9 cellular contexts compared by ENCODE assay signal in the genomic region with DNA sequence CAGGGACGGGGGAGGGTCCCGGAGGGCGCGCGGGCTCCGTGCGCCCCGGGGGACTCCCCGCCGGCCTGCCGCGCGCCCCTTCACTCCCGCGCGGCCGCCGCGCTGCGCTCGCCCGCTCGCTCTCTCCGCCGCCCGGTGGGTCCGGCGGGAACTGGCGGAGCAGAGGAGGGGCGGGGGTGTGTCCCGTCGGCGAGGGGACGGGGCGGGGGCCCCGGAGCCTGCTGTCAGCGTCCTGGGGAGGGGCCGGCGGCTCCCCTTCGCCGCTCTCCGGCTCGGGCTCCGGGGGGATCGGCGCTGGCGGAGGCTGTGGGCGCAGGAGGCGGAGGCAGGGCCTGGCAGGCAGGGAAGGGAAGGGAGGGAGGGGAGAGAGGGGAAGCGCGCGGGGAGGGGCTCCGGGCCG. TPM values are rescaled to one million over a fixed set of nuclear protein-coding genes. Genes with fewer than 3 reads are reported as not detected.
DNase-seq lines count a peak whose midpoint lies in the region; ATAC-seq and TF ChIP-seq lines count a peak whose summit lies in the region.
"Had no signal": no experiment of that assay in that cellular context is flagged by ENCODE, and none has a peak within 500 bp of the region (broad histone marks: within the 10 kb centered on the region; RNA-seq: fewer than 3 reads in every experiment).

A gene with protein sequence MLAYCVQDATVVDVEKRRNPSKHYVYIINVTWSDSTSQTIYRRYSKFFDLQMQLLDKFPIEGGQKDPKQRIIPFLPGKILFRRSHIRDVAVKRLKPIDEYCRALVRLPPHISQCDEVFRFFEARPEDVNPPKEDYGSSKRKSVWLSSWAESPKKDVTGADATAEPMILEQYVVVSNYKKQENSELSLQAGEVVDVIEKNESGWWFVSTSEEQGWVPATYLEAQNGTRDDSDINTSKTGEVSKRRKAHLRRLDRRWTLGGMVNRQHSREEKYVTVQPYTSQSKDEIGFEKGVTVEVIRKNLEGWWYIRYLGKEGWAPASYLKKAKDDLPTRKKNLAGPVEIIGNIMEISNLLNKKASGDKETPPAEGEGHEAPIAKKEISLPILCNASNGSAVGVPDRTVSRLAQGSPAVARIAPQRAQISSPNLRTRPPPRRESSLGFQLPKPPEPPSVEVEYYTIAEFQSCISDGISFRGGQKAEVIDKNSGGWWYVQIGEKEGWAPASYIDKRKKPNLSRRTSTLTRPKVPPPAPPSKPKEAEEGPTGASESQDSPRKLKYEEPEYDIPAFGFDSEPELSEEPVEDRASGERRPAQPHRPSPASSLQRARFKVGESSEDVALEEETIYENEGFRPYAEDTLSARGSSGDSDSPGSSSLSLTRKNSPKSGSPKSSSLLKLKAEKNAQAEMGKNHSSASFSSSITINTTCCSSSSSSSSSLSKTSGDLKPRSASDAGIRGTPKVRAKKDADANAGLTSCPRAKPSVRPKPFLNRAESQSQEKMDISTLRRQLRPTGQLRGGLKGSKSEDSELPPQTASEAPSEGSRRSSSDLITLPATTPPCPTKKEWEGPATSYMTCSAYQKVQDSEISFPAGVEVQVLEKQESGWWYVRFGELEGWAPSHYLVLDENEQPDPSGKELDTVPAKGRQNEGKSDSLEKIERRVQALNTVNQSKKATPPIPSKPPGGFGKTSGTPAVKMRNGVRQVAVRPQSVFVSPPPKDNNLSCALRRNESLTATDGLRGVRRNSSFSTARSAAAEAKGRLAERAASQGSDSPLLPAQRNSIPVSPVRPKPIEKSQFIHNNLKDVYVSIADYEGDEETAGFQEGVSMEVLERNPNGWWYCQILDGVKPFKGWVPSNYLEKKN (minus strand): TSS at position 153 of the 400 bp plus-strand sequence. CDS start 310 bp downstream, outside the sequence.

- H4K20me1 ChIP-seq in Loucy (ENCODE audit: insufficient read depth, low read length, poor library complexity, severe bottlenecking), result peaks cover 9% of the 10 kb centered on the region

- intact Hi-C loops in activated T-helper 1 cell treated with anti-CD3 and anti-CD28 coated beads, Interleukin-12 subunit alpha, Interleukin-12 subunit beta, Interleukin-2, Interleukin-4 antibody, amounts not matched to agents 30 ng/mL and 10 ng/mL and 1 ng/mL, durations not matched to agents 14 hours and 24 hours and 36 hours (cut with micrococcal nuclease), result loop anchor here (5.0 kb wide), 1 partner anchor 83 kb away; no protein-coding TSS in a partner anchor

- H2AFZ ChIP-seq in Loucy (ENCODE audit: low read length), result peak within 1 kb of the TSS; percentile 77

- H3K9me3 ChIP-seq in Loucy (ENCODE audit: insufficient read depth, low read depth, low read length), result no peaks in the 10 kb centered on the region
- H3K9me3 ChIP-seq: neutrophil had no signal

- no peaks in the 10 kb centered on the region for H3K36me3 ChIP-seq in Loucy (ENCODE audit: insufficient read depth, low read length)
- H3K36me3 ChIP-seq: neutrophil had no signal

- no peak within 1 kb of the TSS for H3K27ac Mint-ChIP-seq in activated T-helper 1 cell treated with anti-CD3 and anti-CD28 coated beads, Interleukin-12 subunit alpha, Interleukin-12 subunit beta, Interleukin-2, Interleukin-4 antibody, amounts not matched to agents 30 ng/mL and 10 ng/mL and 1 ng/mL, durations not matched to agents 14 hours and 24 hours and 36 hours
- H3K27ac Mint-ChIP-seq in glutamatergic neuron (ENCODE audit: unreplicated experiment), result peak within 1 kb of the TSS; percentile 74

- peak within 1 kb of the TSS; percentile 82 for H3K4me3 ChIP-seq in Loucy (ENCODE audit: low read length, poor library complexity, severe bottlenecking)

- ATAC-seq in omental fat pad (ENCODE audit: low FRiP score) (peak; percentile 42), GM21825 (IDR thresholded peaks at IDR 0.05; ENCODE audit: unreplicated experiment) (no peak), HG02763 (IDR thresholded peaks at IDR 0.05; ENCODE audit: unreplicated experiment) (no peak)

- H3K9me3 Mint-ChIP-seq in activated T-helper 1 cell treated with anti-CD3 and anti-CD28 coated beads, Interleukin-12 subunit alpha, Interleukin-12 subunit beta, Interleukin-2, Interleukin-4 antibody, amounts not matched to agents 30 ng/mL and 10 ng/mL and 1 ng/mL, durations not matched to agents 14 hours and 24 hours and 36 hours, result no peaks in the 10 kb centered on the region
- peaks cover 10% of the 10 kb centered on the region for H3K9me3 Mint-ChIP-seq in glutamatergic neuron (ENCODE audit: unreplicated experiment)

- no peaks in the 10 kb centered on the region for H3K9me2 ChIP-seq in Loucy (replicated peaks; ENCODE audit: low read depth, low read length)

- TF ChIP-seq CTCF in Loucy (conservative IDR thresholded peaks at IDR 0.05; ENCODE audit: low read length) (no peak; the same call in 1 of the 2 replicates), glutamatergic neuron (IDR thresholded peaks at IDR 0.05; ENCODE audit: partially characterized antibody, unreplicated experiment) (no peak), omental fat pad (IDR thresholded peaks at IDR 0.05) (no peak)

- H3K9ac ChIP-seq in Loucy (ENCODE audit: low read depth, low read length, poor library complexity, severe bottlenecking), result peak within 1 kb of the TSS; percentile 74

- peak within 1 kb of the TSS; percentile 89 for H3K4me2 ChIP-seq in Loucy (ENCODE audit: low read depth, low read length, poor library complexity, severe bottlenecking)

- no peaks in the 10 kb centered on the region for H3F3A ChIP-seq in Loucy (ENCODE audit: low read depth)

- no peaks in the 10 kb centered on the region for H3K36me3 Mint-ChIP-seq in activated T-helper 1 cell treated with anti-CD3 and anti-CD28 coated beads, Interleukin-12 subunit alpha, Interleukin-12 subunit beta, Interleukin-2, Interleukin-4 antibody, amounts not matched to agents 30 ng/mL and 10 ng/mL and 1 ng/mL, durations not matched to agents 14 hours and 24 hours and 36 hours (ENCODE audit: low read depth)
- no peaks in the 10 kb centered on the region for H3K36me3 Mint-ChIP-seq in glutamatergic neuron (ENCODE audit: unreplicated experiment)

- peaks cover 45% of the 10 kb centered on the region for H3K79me2 ChIP-seq in Loucy (ENCODE audit: insufficient read depth, low read length)

- peaks cover 62% of the 10 kb centered on the region for H3K27me3 Mint-ChIP-seq in activated T-helper 1 cell treated with anti-CD3 and anti-CD28 coated beads, Interleukin-12 subunit alpha, Interleukin-12 subunit beta, Interleukin-2, Interleukin-4 antibody, amounts not matched to agents 30 ng/mL and 10 ng/mL and 1 ng/mL, durations not matched to agents 14 hours and 24 hours and 36 hours (ENCODE audit: insufficient read depth)
- peaks cover 22% of the 10 kb centered on the region for H3K27me3 Mint-ChIP-seq in glutamatergic neuron (ENCODE audit: unreplicated experiment)

- peaks cover 27% of the 10 kb centered on the region for H3K4me1 Mint-ChIP-seq in activated T-helper 1 cell treated with anti-CD3 and anti-CD28 coated beads, Interleukin-12 subunit alpha, Interleukin-12 subunit beta, Interleukin-2, Interleukin-4 antibody, amounts not matched to agents 30 ng/mL and 10 ng/mL and 1 ng/mL, durations not matched to agents 14 hours and 24 hours and 36 hours (ENCODE audit: low read depth)
- peaks cover 47% of the 10 kb centered on the region for H3K4me1 Mint-ChIP-seq in glutamatergic neuron (ENCODE audit: low read depth, unreplicated experiment)

- H3K27me3 ChIP-seq in Loucy (ENCODE audit: insufficient read depth, low read length, poor library complexity, severe bottlenecking), result no peaks in the 10 kb centered on the region

- peak; percentile 34 for DNase-seq in CD1c-positive myeloid dendritic cell (ENCODE audit: extremely low spot score)
- peak; percentile 24 for DNase-seq in activated T-helper 1 cell treated with anti-CD3 and anti-CD28 coated beads, Interleukin-12 subunit alpha, Interleukin-12 subunit beta, Interleukin-2, Interleukin-4 antibody, amounts not matched to agents 30 ng/mL and 10 ng/mL and 1 ng/mL, durations not matched to agents 14 hours and 24 hours and 36 hours (ENCODE audit: low spot score)
- DNase-seq in glutamatergic neuron, result peak; percentile 69
- DNase-seq in omental fat pad (ENCODE audit: low spot score), result no peak
- no peak for DNase-seq in NK-92 treated with Interleukin-12 subunit alpha and Interleukin-12 subunit beta, amount 100 ng/mL, for 24 hours (lab: John Stamatoyannopoulos, UW)

- H3K4me3 Mint-ChIP-seq in activated T-helper 1 cell treated with anti-CD3 and anti-CD28 coated beads, Interleukin-12 subunit alpha, Interleukin-12 subunit beta, Interleukin-2, Interleukin-4 antibody, amounts not matched to agents 30 ng/mL and 10 ng/mL and 1 ng/mL, durations not matched to agents 14 hours and 24 hours and 36 hours, result peak within 1 kb of the TSS; percentile 87
- H3K4me3 Mint-ChIP-seq in glutamatergic neuron (ENCODE audit: unreplicated experiment), result peak within 1 kb of the TSS; percentile 92

- peaks cover 47% of the 10 kb centered on the region for H3K4me1 ChIP-seq in Loucy (ENCODE audit: insufficient read depth, low read length, poor library complexity, severe bottlenecking)

RNA-seq across cellular contexts. Expression of the gene that starts here (rescaled TPM):
- total RNA-seq in activated T-helper 1 cell treated with anti-CD3 and anti-CD28 coated beads, Interleukin-12 subunit alpha, Interleukin-12 subunit beta, Interleukin-2, Interleukin-4 antibody, amounts not matched to agents 30 ng/mL and 10 ng/mL and 1 ng/mL, durations not matched to agents 14 hours and 24 hours and 36 hours, result 9.6 and 10.4 TPM in 2 replicates
- 16.7 TPM for total RNA-seq in glutamatergic neuron (ENCODE audit: unreplicated experiment)
- 10 to 100 TPM; 21.0 to 36.3 (median 22.5) TPM for total RNA-seq in omental fat pad

Comparison
In these comparisons a context has a peak if more than half of its experiments do, and no peak if none do; other contexts are left out.
1. DNase-seq: peak in CD1c-positive myeloid dendritic cell (single experiment), activated T-helper 1 cell treated with anti-CD3 and anti-CD28 coated beads, Interleukin-12 subunit alpha, Interleukin-12 subunit beta, Interleukin-2, Interleukin-4 antibody, amounts not matched to agents 30 ng/mL and 10 ng/mL and 1 ng/mL, durations not matched to agents 14 hours and 24 hours and 36 hours (single experiment) and glutamatergic neuron (single experiment); none in omental fat pad (single experiment) and NK-92 treated with Interleukin-12 subunit alpha and Interleukin-12 subunit beta, amount 100 ng/mL, for 24 hours (single experiment).